ENCODE assay signal across 8 cellular contexts in genomic region chr1:23837905-23838304, GRCh38. TPM values are rescaled to one million over a fixed set of nuclear protein-coding genes. Genes with fewer than 3 reads are reported as not detected.
A peak's percentile ranks its signal among the peaks of the same experiment; 100 is the strongest.
DNase-seq lines count a peak whose midpoint lies in the region; ATAC-seq lines count a peak whose summit lies in the region.

No MANE protein-coding gene starts in this region.

- intact Hi-C loops in activated CD4-positive, alpha-beta T cell treated with anti-CD3 and anti-CD28 coated beads, Interleukin-2, amount 10 ng/mL, durations not matched to agents 24 days and 14 days (cut with micrococcal nuclease): no loop called here

- H3K4me1 Mint-ChIP-seq in activated CD4-positive, alpha-beta T cell treated with anti-CD3 and anti-CD28 coated beads, Interleukin-2, amount 10 ng/mL, durations not matched to agents 24 days and 14 days: peaks cover 13% of the 10 kb centered on the region
- peaks cover 11 to 14% of the 10 kb centered on the region in 2 donors for H3K4me1 Mint-ChIP-seq in immature natural killer cell
- H3K4me1 Mint-ChIP-seq in stimulated activated naive CD8-positive, alpha-beta T cell treated with anti-CD3 and anti-CD28 coated beads, Interleukin-15, amount 100 ng/mL, for 72 hours: peaks cover 18% of the 10 kb centered on the region

- no peaks in the 10 kb centered on the region for H3K9me3 Mint-ChIP-seq in activated CD4-positive, alpha-beta T cell treated with anti-CD3 and anti-CD28 coated beads, Interleukin-2, amount 10 ng/mL, durations not matched to agents 24 days and 14 days
- no peaks in the 10 kb centered on the region for H3K9me3 Mint-ChIP-seq in immature natural killer cell
- H3K9me3 Mint-ChIP-seq in stimulated activated naive CD8-positive, alpha-beta T cell treated with anti-CD3 and anti-CD28 coated beads, Interleukin-15, amount 100 ng/mL, for 72 hours: no peaks in the 10 kb centered on the region

- peak overlapping the region; percentile 84 for H3K4me3 Mint-ChIP-seq in activated CD4-positive, alpha-beta T cell treated with anti-CD3 and anti-CD28 coated beads, Interleukin-2, amount 10 ng/mL, durations not matched to agents 24 days and 14 days
- H3K4me3 Mint-ChIP-seq in immature natural killer cell: peak overlapping the region; percentile 71 to 82 (median 79)
- peak overlapping the region; percentile 80 to 82 for H3K4me3 Mint-ChIP-seq in stimulated activated naive CD8-positive, alpha-beta T cell treated with anti-CD3 and anti-CD28 coated beads, Interleukin-15, amount 100 ng/mL, for 72 hours

- no peak for ATAC-seq in stimulated activated naive CD8-positive, alpha-beta T cell treated with anti-CD3 and anti-CD28 coated beads, Interleukin-15, amount 100 ng/mL, for 72 hours
- no peak for ATAC-seq in HG02759 (IDR thresholded peaks at IDR 0.05; ENCODE audit: unreplicated experiment)
- ATAC-seq in HG02852 (IDR thresholded peaks at IDR 0.05; ENCODE audit: unreplicated experiment): no peak

- H3K27ac Mint-ChIP-seq in activated CD4-positive, alpha-beta T cell treated with anti-CD3 and anti-CD28 coated beads, Interleukin-2, amount 10 ng/mL, durations not matched to agents 24 days and 14 days: no peak overlapping the region
- peak overlapping the region in 1 of 6 donors; percentile 66 for H3K27ac Mint-ChIP-seq in immature natural killer cell
- H3K27ac Mint-ChIP-seq in stimulated activated naive CD8-positive, alpha-beta T cell treated with anti-CD3 and anti-CD28 coated beads, Interleukin-15, amount 100 ng/mL, for 72 hours: peak overlapping the region in 1 of 2 donors; percentile 27

- DNase-seq in activated CD4-positive, alpha-beta T cell treated with anti-CD3 and anti-CD28 coated beads, Interleukin-2, amount 10 ng/mL, durations not matched to agents 24 days and 14 days: peak; percentile 59
- DNase-seq in activated CD4-positive, alpha-beta T cell treated with anti-CD3 and anti-CD28 coated beads for 1 hour: no peak
- DNase-seq in activated T-cell treated with anti-CD3 and anti-CD28 coated beads, Interleukin-2, amount 50 U/mL, for 48 hours: peak; percentile 23 to 24
- DNase-seq in immature natural killer cell (no peak), SKM-1 treated with dmso at 0.1 percent for 144 hours (lab: John Stamatoyannopoulos, UW; ENCODE audit: unreplicated experiment) (no peak)
- DNase-seq in stimulated activated naive CD8-positive, alpha-beta T cell treated with anti-CD3 and anti-CD28 coated beads, Interleukin-15, amount 100 ng/mL, for 72 hours: peak in 1 of 2 donors; percentile 13

- H3K36me3 Mint-ChIP-seq in activated CD4-positive, alpha-beta T cell treated with anti-CD3 and anti-CD28 coated beads, Interleukin-2, amount 10 ng/mL, durations not matched to agents 24 days and 14 days (ENCODE audit: low read depth): no peaks in the 10 kb centered on the region
- H3K36me3 Mint-ChIP-seq in immature natural killer cell: no peaks in the 10 kb centered on the region

- peaks cover 13% of the 10 kb centered on the region for H3K27me3 Mint-ChIP-seq in activated CD4-positive, alpha-beta T cell treated with anti-CD3 and anti-CD28 coated beads, Interleukin-2, amount 10 ng/mL, durations not matched to agents 24 days and 14 days
- H3K27me3 Mint-ChIP-seq in immature natural killer cell (ENCODE audit: low read depth in 3 of 3): peaks cover 0 to 3% (median 0%) of the 10 kb centered on the region in 3 donors
- no peaks in the 10 kb centered on the region for H3K27me3 Mint-ChIP-seq in stimulated activated naive CD8-positive, alpha-beta T cell treated with anti-CD3 and anti-CD28 coated beads, Interleukin-15, amount 100 ng/mL, for 72 hours

RNA-seq across cellular contexts. Expression of gene HMGCL, which starts 12.7 kb away (rescaled TPM):
- 20.4 and 20.7 TPM in 2 replicates for total RNA-seq in activated CD4-positive, alpha-beta T cell treated with anti-CD3 and anti-CD28 coated beads, Interleukin-2, amount 10 ng/mL, durations not matched to agents 24 days and 14 days
- 10 to 100 TPM; 32.8 to 57.9 (median 36.2) TPM for polyA plus RNA-seq in immature natural killer cell

RNA-seq across cellular contexts. Expression of gene FUCA1, which starts 30.2 kb away (rescaled TPM):
- total RNA-seq in activated CD4-positive, alpha-beta T cell treated with anti-CD3 and anti-CD28 coated beads, Interleukin-2, amount 10 ng/mL, durations not matched to agents 24 days and 14 days: 3.4 and 3.5 TPM in 2 replicates
- 10 to 100 TPM; 24.3 to 27.7 (median 26.1) TPM for polyA plus RNA-seq in immature natural killer cell

RNA-seq across cellular contexts. Expression of gene GALE, which starts 37.4 kb away (rescaled TPM):
- total RNA-seq in activated CD4-positive, alpha-beta T cell treated with anti-CD3 and anti-CD28 coated beads, Interleukin-2, amount 10 ng/mL, durations not matched to agents 24 days and 14 days: 66.3 and 73.5 TPM in 2 replicates
- polyA plus RNA-seq in immature natural killer cell: 10 to 100 TPM; 31.2 to 52.9 (median 39.9) TPM

RNA-seq across cellular contexts. Expression of gene LYPLA2, which starts 47.0 kb away (rescaled TPM):
- total RNA-seq in activated CD4-positive, alpha-beta T cell treated with anti-CD3 and anti-CD28 coated beads, Interleukin-2, amount 10 ng/mL, durations not matched to agents 24 days and 14 days: 86.2 and 92.4 TPM in 2 replicates
- polyA plus RNA-seq in immature natural killer cell: 100 to 1,000 TPM in 2 of 3 donors, 10 to 100 TPM in 1; 91.9 to 142 (median 117) TPM

RNA-seq across cellular contexts. Expression of gene PITHD1, which starts 59.7 kb away (rescaled TPM):
- 83.0 and 88.6 TPM in 2 replicates for total RNA-seq in activated CD4-positive, alpha-beta T cell treated with anti-CD3 and anti-CD28 coated beads, Interleukin-2, amount 10 ng/mL, durations not matched to agents 24 days and 14 days
- polyA plus RNA-seq in immature natural killer cell: 10 to 100 TPM; 62.5 to 89.2 (median 82.4) TPM

Comparison
In these comparisons a context has a peak if more than half of its experiments do, and no peak if none do; other contexts are left out.
1. DNase-seq: peak in activated CD4-positive, alpha-beta T cell treated with anti-CD3 and anti-CD28 coated beads, Interleukin-2, amount 10 ng/mL, durations not matched to agents 24 days and 14 days (single experiment) and activated T-cell treated with anti-CD3 and anti-CD28 coated beads, Interleukin-2, amount 50 U/mL, for 48 hours (2 of 2); none in activated CD4-positive, alpha-beta T cell treated with anti-CD3 and anti-CD28 coated beads for 1 hour (single experiment), immature natural killer cell (0 of 3) and SKM-1 treated with dmso at 0.1 percent for 144 hours (single experiment).
2. Peak in every context shown above with its lines, with median percentiles within 50 percentile points of each other: H3K4me3 Mint-ChIP-seq.